In the genomic region with DNA sequence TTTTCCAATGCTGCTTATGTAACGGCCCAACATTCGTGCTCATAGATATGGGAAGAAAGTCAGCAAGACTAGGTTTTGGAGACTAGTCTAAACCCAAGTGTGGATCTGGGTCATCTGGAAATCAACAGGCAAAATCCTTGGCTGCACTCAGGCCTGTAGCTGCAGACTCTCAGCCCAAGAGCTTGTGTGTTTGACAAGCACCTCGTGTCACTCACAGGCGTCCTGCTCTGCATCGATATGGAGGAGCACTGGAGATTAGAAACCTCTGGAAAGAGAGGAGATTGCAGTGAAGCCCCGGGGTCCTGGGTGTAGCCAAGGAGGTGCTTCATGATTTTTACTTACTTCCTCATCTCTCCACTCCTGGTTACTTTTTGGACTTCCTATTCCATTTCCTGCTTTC, we compare ENCODE assay signal across 18 cellular contexts.
DNase-seq lines count a peak whose midpoint lies in the region; ATAC-seq and TF ChIP-seq lines count a peak whose summit lies in the region.
"Had no signal": no experiment of that assay in that cellular context is flagged by ENCODE, and none has a peak within 500 bp of the region (broad histone marks: within the 10 kb centered on the region; RNA-seq: fewer than 3 reads in every experiment).

No MANE protein-coding gene starts in this region.

- H3K9me3 Mint-ChIP-seq in dendritic cell treated with granulocyte-macrophage colony-stimulating factor and Interleukin-4, amounts not matched to agents 40 ng/mL and 50 ng/mL, for 4 days = no peaks in the 10 kb centered on the region
- no peaks in the 10 kb centered on the region for H3K9me3 Mint-ChIP-seq in endodermal cell
- no peaks in the 10 kb centered on the region for H3K9me3 Mint-ChIP-seq in activated T-helper 17 cell treated with anti-CD3 and anti-CD28 coated beads, Interleukin-2, amount 50 U/mL, for 72 hours
- H3K9me3 Mint-ChIP-seq: CD8-positive, alpha-beta T cell had no signal

- no peak overlapping the region for H2AFZ ChIP-seq in mesenchymal stem cell (ENCODE audit: low read depth, low read length)

- H3K18ac ChIP-seq in mesenchymal stem cell (ENCODE audit: low read depth in 1 of 2, low read length in 2 of 2) = no peak overlapping the region

- H3K79me1 ChIP-seq in mesenchymal stem cell (replicated peaks; ENCODE audit: low read length, poor library complexity, severe bottlenecking) = no peaks in the 10 kb centered on the region

- 92% methylated on average over 6 of the region's 6 CpGs for WGBS in mesenchymal stem cell
- WGBS in endodermal cell (ENCODE audit: insufficient coverage in 1 of 2, insufficient read length in 1 of 2), 2 experiments = 89 to 97% methylated on average over 6 of the region's 6 CpGs

- no peak overlapping the region for H2BK120ac ChIP-seq in mesenchymal stem cell (ENCODE audit: low read depth, low read length)

- H3K9me3 ChIP-seq in mesenchymal stem cell (ENCODE audit: control insufficient read depth, low read length) (no peaks in the 10 kb centered on the region), endodermal cell (ENCODE audit: control insufficient read depth, low read length) (no peaks in the 10 kb centered on the region)

- no peak for TF ChIP-seq CTCF in endodermal cell (conservative IDR thresholded peaks at IDR 0.05)

- no peak overlapping the region for H3K23ac ChIP-seq in mesenchymal stem cell (ENCODE audit: low read length in 2 of 2)

- H3K4me3 Mint-ChIP-seq in dendritic cell treated with granulocyte-macrophage colony-stimulating factor and Interleukin-4, amounts not matched to agents 40 ng/mL and 50 ng/mL, for 4 days = no peak overlapping the region
- no peak overlapping the region for H3K4me3 Mint-ChIP-seq in endodermal cell
- H3K4me3 Mint-ChIP-seq in activated T-helper 17 cell treated with anti-CD3 and anti-CD28 coated beads, Interleukin-2, amount 50 U/mL, for 72 hours = no peak overlapping the region
- H3K4me3 Mint-ChIP-seq: activated CD4-positive, alpha-beta T cell treated with anti-CD3 and anti-CD28 coated beads for 36 hours; activated naive CD8-positive, alpha-beta T cell; CD8-positive, alpha-beta T cell had no signal

- no peak overlapping the region for H4K91ac ChIP-seq in mesenchymal stem cell (ENCODE audit: low read length)

- intact Hi-C loops in dendritic cell treated with granulocyte-macrophage colony-stimulating factor and Interleukin-4, amounts not matched to agents 40 ng/mL and 50 ng/mL, for 4 days (cut with micrococcal nuclease) = loop anchor here (5.0 kb wide), 2 partner anchors 42 to 43 kb away; no protein-coding TSS in a partner anchor

- H3K9ac ChIP-seq in mesenchymal stem cell (ENCODE audit: low read length) = peak overlapping the region; percentile 1
- no peak overlapping the region for H3K9ac ChIP-seq in endodermal cell (ENCODE audit: extremely low read depth, low read length, poor library complexity, severe bottlenecking)

- H3K4me1 ChIP-seq in mesenchymal stem cell (ENCODE audit: control insufficient read depth, insufficient read depth, low read depth, low read length) (no peaks in the 10 kb centered on the region), endodermal cell (ENCODE audit: control insufficient read depth, insufficient read depth, low read length) (no peaks in the 10 kb centered on the region)

- no peak overlapping the region for H2BK12ac ChIP-seq in mesenchymal stem cell (ENCODE audit: low read length in 2 of 2)

- H3K27me3 Mint-ChIP-seq in dendritic cell treated with granulocyte-macrophage colony-stimulating factor and Interleukin-4, amounts not matched to agents 40 ng/mL and 50 ng/mL, for 4 days = no peaks in the 10 kb centered on the region
- H3K27me3 Mint-ChIP-seq in endodermal cell (ENCODE audit: insufficient read depth) = peaks cover 21% of the 10 kb centered on the region
- peaks cover 11% of the 10 kb centered on the region for H3K27me3 Mint-ChIP-seq in activated T-helper 17 cell treated with anti-CD3 and anti-CD28 coated beads, Interleukin-2, amount 50 U/mL, for 72 hours

- H3K4ac ChIP-seq in mesenchymal stem cell (ENCODE audit: low read depth in 1 of 2, low read length in 2 of 2) = no peak overlapping the region

- no peak overlapping the region for H3K4me2 ChIP-seq in mesenchymal stem cell (ENCODE audit: low read length, poor library complexity, severe bottlenecking)

- H3K36me3 Mint-ChIP-seq in dendritic cell treated with granulocyte-macrophage colony-stimulating factor and Interleukin-4, amounts not matched to agents 40 ng/mL and 50 ng/mL, for 4 days (ENCODE audit: low read depth) = no peaks in the 10 kb centered on the region
- no peaks in the 10 kb centered on the region for H3K36me3 Mint-ChIP-seq in endodermal cell (ENCODE audit: low read depth)
- H3K36me3 Mint-ChIP-seq in activated T-helper 17 cell treated with anti-CD3 and anti-CD28 coated beads, Interleukin-2, amount 50 U/mL, for 72 hours (ENCODE audit: low read depth) = no peaks in the 10 kb centered on the region
- H3K36me3 Mint-ChIP-seq: activated naive CD8-positive, alpha-beta T cell; CD8-positive, alpha-beta T cell had no signal

- H3K27ac ChIP-seq in mesenchymal stem cell (ENCODE audit: low read length, poor library complexity, severe bottlenecking) = no peak overlapping the region
- H3K27ac ChIP-seq in endodermal cell (ENCODE audit: low read depth, low read length) = no peak overlapping the region

- H3K4me3 ChIP-seq in mesenchymal stem cell (ENCODE audit: insufficient read depth in 1 of 2, low read depth in 1 of 2, low read length in 2 of 2) (no peak overlapping the region), endodermal cell (ENCODE audit: low read length) (no peak overlapping the region)
- H3K4me3 ChIP-seq: skin epidermis had no signal

- no peak for ATAC-seq in activated T-helper 17 cell treated with anti-CD3 and anti-CD28 coated beads, Interleukin-2, amount 50 U/mL, for 72 hours (replicated peaks)
- ATAC-seq: activated CD4-positive, alpha-beta T cell treated with anti-CD3 and anti-CD28 coated beads for 36 hours; CD8-positive, alpha-beta T cell had no signal

- H3K4me1 Mint-ChIP-seq in dendritic cell treated with granulocyte-macrophage colony-stimulating factor and Interleukin-4, amounts not matched to agents 40 ng/mL and 50 ng/mL, for 4 days (ENCODE audit: low read depth) = peaks cover 94% of the 10 kb centered on the region
- no peaks in the 10 kb centered on the region for H3K4me1 Mint-ChIP-seq in endodermal cell
- no peaks in the 10 kb centered on the region for H3K4me1 Mint-ChIP-seq in activated T-helper 17 cell treated with anti-CD3 and anti-CD28 coated beads, Interleukin-2, amount 50 U/mL, for 72 hours
- H3K4me1 Mint-ChIP-seq: activated CD4-positive, alpha-beta T cell treated with anti-CD3 and anti-CD28 coated beads for 36 hours had no signal

- H3K14ac ChIP-seq in mesenchymal stem cell (ENCODE audit: low read length in 2 of 2) = no peak overlapping the region

- no peak overlapping the region for H2BK15ac ChIP-seq in mesenchymal stem cell (ENCODE audit: low read depth, poor library complexity, severe bottlenecking)

- H2AK5ac ChIP-seq in mesenchymal stem cell (ENCODE audit: low read length, severe bottlenecking) = no peak overlapping the region

- peak overlapping the region; percentile 95 for H3K27ac Mint-ChIP-seq in dendritic cell treated with granulocyte-macrophage colony-stimulating factor and Interleukin-4, amounts not matched to agents 40 ng/mL and 50 ng/mL, for 4 days
- no peak overlapping the region for H3K27ac Mint-ChIP-seq in endodermal cell
- H3K27ac Mint-ChIP-seq in activated T-helper 17 cell treated with anti-CD3 and anti-CD28 coated beads, Interleukin-2, amount 50 U/mL, for 72 hours = no peak overlapping the region
- H3K27ac Mint-ChIP-seq: activated CD4-positive, alpha-beta T cell treated with anti-CD3 and anti-CD28 coated beads for 36 hours; activated naive CD8-positive, alpha-beta T cell; CD8-positive, alpha-beta T cell had no signal

- H3K27me3 ChIP-seq in mesenchymal stem cell (ENCODE audit: control insufficient read depth in 1 of 2, insufficient read depth in 1 of 2, low read length in 2 of 2) (no peaks in the 10 kb centered on the region), endodermal cell (ENCODE audit: control insufficient read depth, insufficient read depth, low read length, poor library complexity, severe bottlenecking) (no peaks in the 10 kb centered on the region)

- no peak overlapping the region for H4K8ac ChIP-seq in mesenchymal stem cell (ENCODE audit: low read length)

- H3K36me3 ChIP-seq in mesenchymal stem cell (ENCODE audit: control insufficient read depth in 1 of 2, insufficient read depth in 2 of 2, low read depth in 1 of 2, low read length in 2 of 2) (no peaks in the 10 kb centered on the region), endodermal cell (ENCODE audit: control insufficient read depth, insufficient read depth, low read length) (no peaks in the 10 kb centered on the region)

- DNase-seq in SKM-1 treated with dmso at 0.1 percent for 144 hours (lab: John Stamatoyannopoulos, UW; ENCODE audit: unreplicated experiment) = peak; percentile 22
- DNase-seq in SKM-1 (lab: John Stamatoyannopoulos, UW; ENCODE audit: unreplicated experiment) = no peak
- no peak for DNase-seq in mesenchymal stem cell
- DNase-seq in activated gamma-delta T cell (lab: John Stamatoyannopoulos, UW) = no peak
- no peak for DNase-seq in endodermal cell
- DNase-seq in C1 segment of cervical spinal cord (lab: John Stamatoyannopoulos, UW) = no peak
- DNase-seq: activated CD4-positive, alpha-beta T cell treated with anti-CD3 and anti-CD28 coated beads for 36 hours; CD8-positive, alpha-beta T cell; DND-41; NCI-H2107; NCI-H748 treated with DMSO at 0.1 percent for 48 hours; RPMI8226; stimulated activated CD4-positive, alpha-beta T cell treated with anti-CD3 and anti-CD28 coated beads, Interleukin-4, amount 100 ng/mL, for 4 hours; T-helper 1 cell had no signal

- no peak overlapping the region for H2BK5ac ChIP-seq in mesenchymal stem cell (ENCODE audit: low read depth, low read length, poor library complexity, severe bottlenecking)
